10 cellular contexts compared by ENCODE assay signal in the genomic region with DNA sequence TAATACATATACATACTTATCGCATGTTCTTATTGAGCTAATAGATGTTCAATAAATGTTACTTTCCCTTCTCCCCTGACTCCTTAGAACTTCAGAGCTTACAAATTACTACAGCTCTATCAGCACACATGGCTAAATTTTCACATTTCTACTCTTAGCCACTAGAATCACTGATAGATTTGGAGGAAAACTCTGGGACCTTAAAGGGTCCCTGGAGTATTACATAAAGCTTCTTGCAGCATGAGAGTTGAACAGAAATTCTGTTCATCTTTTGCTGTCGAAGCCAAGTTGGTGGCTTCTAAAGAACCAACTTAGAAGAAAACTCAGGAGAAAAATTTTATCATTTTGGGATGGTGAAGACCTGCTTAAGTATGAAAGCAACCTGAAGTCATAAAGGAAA. TPM values are rescaled to one million over a fixed set of nuclear protein-coding genes. Genes with fewer than 3 reads are reported as not detected.
A peak's percentile ranks its signal among the peaks of the same experiment; 100 is the strongest.
DNase-seq lines count a peak whose midpoint lies in the region; ATAC-seq and TF ChIP-seq lines count a peak whose summit lies in the region.
"Had no signal": no experiment of that assay in that cellular context is flagged by ENCODE, and none has a peak within 500 bp of the region (broad histone marks: within the 10 kb centered on the region; RNA-seq: fewer than 3 reads in every experiment).

No MANE protein-coding gene starts in this region.

- peak overlapping the region; percentile 65 for H3K27ac Mint-ChIP-seq in activated CD8-positive, alpha-beta T cell treated with anti-CD3 and anti-CD28 coated beads for 36 hours
- no peak overlapping the region for H3K27ac Mint-ChIP-seq in activated CD8-positive, alpha-beta T cell treated with anti-CD3 and anti-CD28 coated beads, Interleukin-2, amount 10 ng/mL, durations not matched to agents 7 days and 5 days
- peak overlapping the region in 4 of 5 experiments; percentile 19 to 63 (median 56) for H3K27ac Mint-ChIP-seq in brain

- no peak for TF ChIP-seq POLR2A in thyroid gland (IDR thresholded peaks at IDR 0.05)

- peak overlapping the region; percentile 17 to 71 (median 54) for H3K27ac ChIP-seq in thyroid gland

- no peaks in the 10 kb centered on the region for H3K27me3 ChIP-seq in mucosa of stomach (ENCODE audit: control insufficient read depth, insufficient read depth, low read length)
- H3K27me3 ChIP-seq in thyroid gland = no peaks in the 10 kb centered on the region

- no peak for ATAC-seq in activated CD8-positive, alpha-beta T cell treated with anti-CD3 and anti-CD28 coated beads for 36 hours
- ATAC-seq in activated CD8-positive, alpha-beta T cell treated with anti-CD3 and anti-CD28 coated beads, Interleukin-2, amount 10 ng/mL, durations not matched to agents 7 days and 5 days = no peak
- no peak for ATAC-seq in HG02938 (IDR thresholded peaks at IDR 0.05; ENCODE audit: unreplicated experiment)
- no peak for ATAC-seq in HG03097 (IDR thresholded peaks at IDR 0.05; ENCODE audit: low FRiP score, unreplicated experiment)

- no peaks in the 10 kb centered on the region for H3K9me3 Mint-ChIP-seq in activated CD8-positive, alpha-beta T cell treated with anti-CD3 and anti-CD28 coated beads for 36 hours
- H3K9me3 Mint-ChIP-seq in activated CD8-positive, alpha-beta T cell treated with anti-CD3 and anti-CD28 coated beads, Interleukin-2, amount 10 ng/mL, durations not matched to agents 7 days and 5 days (ENCODE audit: insufficient read depth) = no peaks in the 10 kb centered on the region
- peaks cover 0 to 8% (median 3%) of the 10 kb centered on the region in 5 experiments for H3K9me3 Mint-ChIP-seq in brain

- no peak for TF ChIP-seq CTCF in activated CD8-positive, alpha-beta T cell treated with anti-CD3 and anti-CD28 coated beads for 36 hours (IDR thresholded peaks at IDR 0.05)
- TF ChIP-seq CTCF in brain (conservative IDR thresholded peaks at IDR 0.05) = no peak
- no peak for TF ChIP-seq CTCF in thyroid gland (IDR thresholded peaks at IDR 0.05)

- H3K36me3 Mint-ChIP-seq in activated CD8-positive, alpha-beta T cell treated with anti-CD3 and anti-CD28 coated beads for 36 hours (ENCODE audit: low read depth) = peaks cover 24% of the 10 kb centered on the region
- peaks cover 15% of the 10 kb centered on the region for H3K36me3 Mint-ChIP-seq in activated CD8-positive, alpha-beta T cell treated with anti-CD3 and anti-CD28 coated beads, Interleukin-2, amount 10 ng/mL, durations not matched to agents 7 days and 5 days (ENCODE audit: low read depth)
- peaks cover 8% of the 10 kb centered on the region for H3K36me3 Mint-ChIP-seq in brain

- H3K4me3 ChIP-seq in mucosa of stomach (ENCODE audit: low read length) (no peak overlapping the region), thyroid gland (replicated peaks in 1 of 3) (no peak overlapping the region)

- H3K36me3 ChIP-seq in mucosa of stomach (ENCODE audit: control insufficient read depth, insufficient read depth, low read length) = no peaks in the 10 kb centered on the region
- no peaks in the 10 kb centered on the region for H3K36me3 ChIP-seq in thyroid gland

- no peaks in the 10 kb centered on the region for H3K27me3 Mint-ChIP-seq in activated CD8-positive, alpha-beta T cell treated with anti-CD3 and anti-CD28 coated beads for 36 hours
- H3K27me3 Mint-ChIP-seq in activated CD8-positive, alpha-beta T cell treated with anti-CD3 and anti-CD28 coated beads, Interleukin-2, amount 10 ng/mL, durations not matched to agents 7 days and 5 days (ENCODE audit: low read depth) = no peaks in the 10 kb centered on the region
- H3K27me3 Mint-ChIP-seq in brain = no peaks in the 10 kb centered on the region

- peaks cover 77% of the 10 kb centered on the region for H3K4me1 Mint-ChIP-seq in activated CD8-positive, alpha-beta T cell treated with anti-CD3 and anti-CD28 coated beads for 36 hours (ENCODE audit: low read depth)
- peaks cover 65% of the 10 kb centered on the region for H3K4me1 Mint-ChIP-seq in activated CD8-positive, alpha-beta T cell treated with anti-CD3 and anti-CD28 coated beads, Interleukin-2, amount 10 ng/mL, durations not matched to agents 7 days and 5 days (ENCODE audit: low read depth)
- peaks cover 21% of the 10 kb centered on the region for H3K4me1 Mint-ChIP-seq in brain

- peaks cover 30% of the 10 kb centered on the region for H3K4me1 ChIP-seq in mucosa of stomach (ENCODE audit: control insufficient read depth, insufficient read depth, low read length)
- H3K4me1 ChIP-seq in thyroid gland = peaks cover 32 to 82% of the 10 kb centered on the region in 2 donors

- no peak overlapping the region for H3K4me3 Mint-ChIP-seq in activated CD8-positive, alpha-beta T cell treated with anti-CD3 and anti-CD28 coated beads for 36 hours
- no peak overlapping the region for H3K4me3 Mint-ChIP-seq in activated CD8-positive, alpha-beta T cell treated with anti-CD3 and anti-CD28 coated beads, Interleukin-2, amount 10 ng/mL, durations not matched to agents 7 days and 5 days
- H3K4me3 Mint-ChIP-seq in brain = peak overlapping the region in 1 of 5 experiments; percentile 36

- CTCF ChIA-PET in activated CD8-positive, alpha-beta T cell treated with anti-CD3 and anti-CD28 coated beads for 36 hours (lab: Charles Lee) = interaction anchor here (1.1 to 2.1 kb wide), 5 partner anchors 9 to 19 kb away, joined by 3 to 9 read pairs (median 4); partner anchors contain the start of gene B4GALT1
- CTCF ChIA-PET in activated CD8-positive, alpha-beta T cell treated with anti-CD3 and anti-CD28 coated beads, Interleukin-2, amount 10 ng/mL, durations not matched to agents 7 days and 5 days (lab: Charles Lee) = interaction anchor here (0.6 to 2.7 kb wide), 8 partner anchors 9 to 75 kb away, joined by 3 to 16 read pairs (median 4); no protein-coding TSS in a partner anchor

- POLR2A ChIA-PET in activated CD8-positive, alpha-beta T cell treated with anti-CD3 and anti-CD28 coated beads for 36 hours (lab: Charles Lee) = interaction anchor here (0.9 to 1.5 kb wide), 6 partner anchors 8 to 127 kb away, joined by 3 to 7 read pairs (median 4); no protein-coding TSS in a partner anchor
- POLR2A ChIA-PET in activated CD8-positive, alpha-beta T cell treated with anti-CD3 and anti-CD28 coated beads, Interleukin-2, amount 10 ng/mL, durations not matched to agents 7 days and 5 days (lab: Charles Lee) = interaction anchor here (1.0 kb wide), 1 partner anchor 16 kb away, joined by 4 read pairs; the partner anchor contains the start of gene B4GALT1

- DNase-seq in activated CD8-positive, alpha-beta T cell treated with anti-CD3 and anti-CD28 coated beads for 36 hours = no peak
- DNase-seq in activated CD8-positive, alpha-beta T cell treated with anti-CD3 and anti-CD28 coated beads, Interleukin-2, amount 10 ng/mL, durations not matched to agents 7 days and 5 days = no peak
- DNase-seq in thyroid gland = no peak
- DNase-seq in effector CD4-positive, alpha-beta T cell = no peak
- DNase-seq: activated T-cell treated with anti-CD3 and anti-CD28 coated beads, Interleukin-2, amount 50 U/mL, for 4 hours; effector memory CD4-positive, alpha-beta T cell had no signal

- H3K9ac ChIP-seq in mucosa of stomach (ENCODE audit: low read length) = peak overlapping the region; percentile 37

- intact Hi-C loops in activated CD8-positive, alpha-beta T cell treated with anti-CD3 and anti-CD28 coated beads for 36 hours (cut with micrococcal nuclease) = no loop called here
- intact Hi-C loops in thyroid gland (cut with DNase I) = no loop called here

- 60 to 68% methylated on average over 2 of the region's 2 CpGs for WGBS in thyroid gland, 2 donors

- H3K9me3 ChIP-seq in mucosa of stomach (ENCODE audit: control insufficient read depth, low read length) (no peaks in the 10 kb centered on the region), thyroid gland (no peaks in the 10 kb centered on the region)

RNA-seq across cellular contexts. Expression of gene B4GALT1, which starts 15.5 kb away (rescaled TPM):
- 10 to 100 TPM; 41.2 to 41.4 TPM for total RNA-seq in activated CD8-positive, alpha-beta T cell treated with anti-CD3 and anti-CD28 coated beads for 36 hours
- 10 to 100 TPM; 27.8 to 28.5 TPM for total RNA-seq in activated CD8-positive, alpha-beta T cell treated with anti-CD3 and anti-CD28 coated beads, Interleukin-2, amount 10 ng/mL, durations not matched to agents 7 days and 5 days
- polyA plus RNA-seq in brain (ENCODE audit: insufficient read depth, low read depth, low replicate concordance) = 16.7 TPM
- total RNA-seq in thyroid gland = 100 to 1,000 TPM in 3 of 4 donors, 10 to 100 TPM in 1; 88.3 to 119 (median 103) TPM
